9 cellular contexts compared by ENCODE assay signal in genomic region chr1:202180751-202181139, GRCh38. TPM values are rescaled to one million over a fixed set of nuclear protein-coding genes. Genes with fewer than 3 reads are reported as not detected.
"Had no signal": no experiment of that assay in that cellular context is flagged by ENCODE, and none has a peak within 500 bp of the region (broad histone marks: within the 10 kb centered on the region; RNA-seq: fewer than 3 reads in every experiment).

No MANE protein-coding gene starts in this region.

RNA-seq across cellular contexts. Expression of gene LGR6, which starts 12.9 kb away (rescaled TPM):
- total RNA-seq: OCI-LY7, SJCRH30, SJSA1, SK-MEL-5 had no signal

RNA-seq across cellular contexts. Expression of gene PTPN7, which starts 20.3 kb away (rescaled TPM):
- total RNA-seq: PC-3, PC-9, RPMI7951, SJSA1, SK-MEL-5 had no signal
- polyA plus RNA-seq: SK-N-SH had no signal

RNA-seq across cellular contexts. Expression of gene GPR37L1, which starts 58.0 kb away (rescaled TPM):
- total RNA-seq: RPMI7951, SK-MEL-5, T-cell had no signal
- polyA plus RNA-seq: SK-N-SH had no signal
